ENCODE assay signal across 20 cellular contexts in genomic region chr1:100971021-100971420, GRCh38.
"Had no signal": no experiment of that assay in that cellular context is flagged by ENCODE, and none has a peak within 500 bp of the region (broad histone marks: within the 10 kb centered on the region; RNA-seq: fewer than 3 reads in every experiment).

No MANE protein-coding gene starts in this region.

- H3K4me3 Mint-ChIP-seq: activated naive CD8-positive, alpha-beta T cell treated with anti-CD3 and anti-CD28 coated beads for 36 hours; effector memory CD8-positive, alpha-beta T cell; stimulated activated naive CD8-positive, alpha-beta T cell treated with anti-CD3 and anti-CD28 coated beads, Interleukin-15, amount 100 ng/mL, for 72 hours; T-helper 2 cell treated with Interferon-gamma antibody and Interleukin-4, amounts not matched to agents 5 μg/mL and 100 μg/mL, for 36 hours had no signal

- H3K27me3 Mint-ChIP-seq: activated naive CD8-positive, alpha-beta T cell treated with anti-CD3 and anti-CD28 coated beads for 36 hours; effector memory CD8-positive, alpha-beta T cell; naive B cell; stimulated activated naive CD8-positive, alpha-beta T cell treated with anti-CD3 and anti-CD28 coated beads, Interleukin-15, amount 100 ng/mL, for 72 hours had no signal

- H3K4me1 ChIP-seq: gastroesophageal sphincter, heart right ventricle, right atrium auricular region, testis had no signal

- ATAC-seq: effector memory CD8-positive, alpha-beta T cell; gastroesophageal sphincter; heart right ventricle; stimulated activated naive CD8-positive, alpha-beta T cell treated with anti-CD3 and anti-CD28 coated beads, Interleukin-15, amount 100 ng/mL, for 72 hours had no signal

- H3K27me3 ChIP-seq: brain microvascular endothelial cell, gastroesophageal sphincter, heart right ventricle, right atrium auricular region, SJCRH30, testis, upper lobe of left lung had no signal

- H3K27ac Mint-ChIP-seq: activated naive CD8-positive, alpha-beta T cell treated with anti-CD3 and anti-CD28 coated beads for 36 hours; stimulated activated naive CD8-positive, alpha-beta T cell treated with anti-CD3 and anti-CD28 coated beads, Interleukin-15, amount 100 ng/mL, for 72 hours; T-helper 2 cell treated with Interferon-gamma antibody and Interleukin-4, amounts not matched to agents 5 μg/mL and 100 μg/mL, for 36 hours had no signal

- DNase-seq: activated CD4-positive, alpha-beta T cell treated with anti-CD3 and anti-CD28 coated beads, Interleukin-2, amount 50 U/mL, for 48 hours; activated gamma-delta T cell; activated naive CD8-positive, alpha-beta T cell treated with anti-CD3 and anti-CD28 coated beads for 36 hours; brain microvascular endothelial cell; effector memory CD8-positive, alpha-beta T cell; heart right ventricle; naive B cell; nucleus accumbens; posterior cingulate gyrus; SJCRH30; stimulated activated CD4-positive, alpha-beta T cell treated with anti-CD3 and anti-CD28 coated beads, Interleukin-15, amount 100 ng/mL, for 24 hours; stimulated activated CD4-positive, alpha-beta T cell treated with anti-CD3 and anti-CD28 coated beads, Interleukin-4, amount 100 ng/mL, for 24 hours; stimulated activated naive CD8-positive, alpha-beta T cell treated with anti-CD3 and anti-CD28 coated beads, Interleukin-15, amount 100 ng/mL, for 72 hours; testis; upper lobe of left lung had no signal

- H3K27ac ChIP-seq: brain microvascular endothelial cell, gastroesophageal sphincter, heart right ventricle, right atrium auricular region, SJCRH30, skin epidermis, testis, upper lobe of left lung had no signal

- H3K4me3 ChIP-seq: gastroesophageal sphincter, heart right ventricle, lung, right atrium auricular region, SJCRH30, skin epidermis, testis, upper lobe of left lung had no signal

- H3K9me3 ChIP-seq: gastroesophageal sphincter, heart right ventricle, right atrium auricular region, SJCRH30, testis, upper lobe of left lung had no signal

- H3K9me3 Mint-ChIP-seq: activated naive CD8-positive, alpha-beta T cell treated with anti-CD3 and anti-CD28 coated beads for 36 hours; effector memory CD8-positive, alpha-beta T cell; naive B cell; stimulated activated naive CD8-positive, alpha-beta T cell treated with anti-CD3 and anti-CD28 coated beads, Interleukin-15, amount 100 ng/mL, for 72 hours; T-helper 2 cell treated with Interferon-gamma antibody and Interleukin-4, amounts not matched to agents 5 μg/mL and 100 μg/mL, for 36 hours had no signal
